8 cellular contexts compared by ENCODE assay signal in genomic region chr10:14659626-14660196, GRCh38.
DNase-seq lines count a peak whose midpoint lies in the region; ATAC-seq and TF ChIP-seq lines count a peak whose summit lies in the region.

No MANE protein-coding gene starts in this region.

- no peak overlapping the region for H2BK15ac ChIP-seq in mesendoderm (replicated peaks; ENCODE audit: low read depth)

- peak overlapping the region; percentile 88 for H3K27ac ChIP-seq in neutrophil
- H3K27ac ChIP-seq in A673 (ENCODE audit: low read depth, low read length, poor library complexity, severe bottlenecking): no peak overlapping the region
- H3K27ac ChIP-seq in mesendoderm (ENCODE audit: low read depth, low read length): no peak overlapping the region

- peaks cover 0 to 2% (median 0%) of the 10 kb centered on the region in 3 donors for H3K27me3 Mint-ChIP-seq in CD14-positive monocyte (ENCODE audit: low read depth in 3 of 3)
- H3K27me3 Mint-ChIP-seq in activated CD4-positive, alpha-beta memory T cell treated with anti-CD3 and anti-CD28 coated beads, Interleukin-2, amount 10 ng/mL, durations not matched to agents 7 days and 5 days: no peaks in the 10 kb centered on the region

- no CpG with 5 or more reads among the region's 7 CpGs for WGBS in mesendoderm (ENCODE audit: extremely low coverage, insufficient coverage, low lambda C conversion rate)

- H3K9me3 Mint-ChIP-seq in CD14-positive monocyte: peaks cover 3 to 11% (median 4%) of the 10 kb centered on the region in 7 donors
- peaks cover 11% of the 10 kb centered on the region for H3K9me3 Mint-ChIP-seq in activated CD4-positive, alpha-beta memory T cell treated with anti-CD3 and anti-CD28 coated beads, Interleukin-2, amount 10 ng/mL, durations not matched to agents 7 days and 5 days

- no peak overlapping the region for H2AK5ac ChIP-seq in mesendoderm (ENCODE audit: low read length)

- peak; percentile 82 for ATAC-seq in GM19467 (IDR thresholded peaks at IDR 0.05; ENCODE audit: unreplicated experiment)
- ATAC-seq in HG03460 (IDR thresholded peaks at IDR 0.05; ENCODE audit: unreplicated experiment): peak; percentile 81

- H3K4me3 Mint-ChIP-seq in CD14-positive monocyte: peak overlapping the region; percentile 9 to 71
- H3K4me3 Mint-ChIP-seq in activated CD4-positive, alpha-beta memory T cell treated with anti-CD3 and anti-CD28 coated beads, Interleukin-2, amount 10 ng/mL, durations not matched to agents 7 days and 5 days: peak overlapping the region; percentile 56

- H2BK120ac ChIP-seq in mesendoderm (ENCODE audit: low read depth, low read length): no peak overlapping the region

- peaks cover 5 to 6% of the 10 kb centered on the region in 2 donors for H3K36me3 Mint-ChIP-seq in CD14-positive monocyte
- peaks cover 26% of the 10 kb centered on the region for H3K36me3 Mint-ChIP-seq in activated CD4-positive, alpha-beta memory T cell treated with anti-CD3 and anti-CD28 coated beads, Interleukin-2, amount 10 ng/mL, durations not matched to agents 7 days and 5 days (ENCODE audit: low read depth)

- no peak overlapping the region for H3K56ac ChIP-seq in mesendoderm (ENCODE audit: low read length)

- no peaks in the 10 kb centered on the region for H3K79me2 ChIP-seq in mesendoderm (ENCODE audit: control insufficient read depth, insufficient read depth, low read length)

- H3K4me1 ChIP-seq in neutrophil (ENCODE audit: control insufficient read depth in 1 of 2, insufficient read depth in 1 of 2, low read depth in 1 of 2, low read length in 1 of 2) (peaks cover 75 to 78% of the 10 kb centered on the region in 2 experiments), A673 (ENCODE audit: insufficient read depth, low read length, poor library complexity, severe bottlenecking) (no peaks in the 10 kb centered on the region), mesendoderm (ENCODE audit: control insufficient read depth, low read depth, low read length) (no peaks in the 10 kb centered on the region)

- H4K8ac ChIP-seq in mesendoderm (ENCODE audit: low read depth, low read length): no peak overlapping the region

- no peak overlapping the region for H3K23ac ChIP-seq in mesendoderm (ENCODE audit: low read length)

- no TSS peak for BruUV-seq in A673 (replicated peaks; lab: Mats Ljungman, UMichigan)

- no peaks in the 10 kb centered on the region for H3K9me3 ChIP-seq in neutrophil
- no peaks in the 10 kb centered on the region for H3K9me3 ChIP-seq in A673 (ENCODE audit: low read depth, low read length, poor library complexity, severe bottlenecking)

- H3K4me1 Mint-ChIP-seq in CD14-positive monocyte: peaks cover 81% of the 10 kb centered on the region
- peaks cover 63% of the 10 kb centered on the region for H3K4me1 Mint-ChIP-seq in activated CD4-positive, alpha-beta memory T cell treated with anti-CD3 and anti-CD28 coated beads, Interleukin-2, amount 10 ng/mL, durations not matched to agents 7 days and 5 days

- CTCF ChIA-PET in activated CD4-positive, alpha-beta memory T cell treated with anti-CD3 and anti-CD28 coated beads, Interleukin-2, amount 10 ng/mL, durations not matched to agents 7 days and 5 days (lab: Charles Lee): no interaction called here
- CTCF ChIA-PET in A673 (lab: Charles Lee): no interaction called here

- no peak overlapping the region for H3K4me2 ChIP-seq in mesendoderm (ENCODE audit: low read length)

- H3K4me3 ChIP-seq in neutrophil (ENCODE audit: low read depth in 1 of 2, low read length in 1 of 2) (peak overlapping the region; percentile 1 to 19), A673 (ENCODE audit: low read depth, low read length, poor library complexity, severe bottlenecking) (no peak overlapping the region), mesendoderm (ENCODE audit: low read length) (no peak overlapping the region)

- no peaks in the 10 kb centered on the region for H3K79me1 ChIP-seq in mesendoderm (ENCODE audit: low read length)

- H3K36me3 ChIP-seq in neutrophil (no peaks in the 10 kb centered on the region), A673 (ENCODE audit: insufficient read depth, low read length, poor library complexity, severe bottlenecking) (no peaks in the 10 kb centered on the region), mesendoderm (ENCODE audit: control insufficient read depth, insufficient read depth, low read length) (no peaks in the 10 kb centered on the region)

- intact Hi-C loops in CD14-positive monocyte (cut with micrococcal nuclease): loop anchor here (1.0 to 10.0 kb wide), 7 partner anchors 11 to 165 kb away; no protein-coding TSS in a partner anchor
- intact Hi-C loops in A673 (cut with micrococcal nuclease; ENCODE audit: unreplicated experiment): no loop called here

- peak; percentile 86 for DNase-seq in CD14-positive monocyte (ENCODE audit: low spot score)
- DNase-seq in activated CD4-positive, alpha-beta memory T cell treated with anti-CD3 and anti-CD28 coated beads, Interleukin-2, amount 10 ng/mL, durations not matched to agents 7 days and 5 days: peak; percentile 64
- DNase-seq in A673 (ENCODE audit: low spot score): no peak
- no peak for DNase-seq in mesendoderm
- no peak for DNase-seq in cerebellum (ENCODE audit: low spot score)

- no peak overlapping the region for H4K5ac ChIP-seq in mesendoderm (ENCODE audit: low read length)

- H3K27me3 ChIP-seq in neutrophil (no peaks in the 10 kb centered on the region), A673 (replicated peaks; ENCODE audit: insufficient read depth, low read depth, low read length, poor library complexity) (no peaks in the 10 kb centered on the region), mesendoderm (ENCODE audit: insufficient read depth, low read length, poor library complexity) (no peaks in the 10 kb centered on the region)

- no peak overlapping the region for H3K4ac ChIP-seq in mesendoderm (ENCODE audit: low read depth, low read length)

- H3K9ac ChIP-seq in mesendoderm (ENCODE audit: low read length): no peak overlapping the region

- POLR2A ChIA-PET in activated CD4-positive, alpha-beta memory T cell treated with anti-CD3 and anti-CD28 coated beads, Interleukin-2, amount 10 ng/mL, durations not matched to agents 7 days and 5 days (lab: Charles Lee): interaction anchor here (2.1 kb wide), 1 partner anchor 12 kb away, joined by 16 read pairs; no protein-coding TSS in a partner anchor
- POLR2A ChIA-PET in A673 (lab: Charles Lee; ENCODE audit: low non-redundant PET): no interaction called here

- H3K27ac Mint-ChIP-seq in CD14-positive monocyte: peak overlapping the region; percentile 89 to 97 (median 95)
- H3K27ac Mint-ChIP-seq in activated CD4-positive, alpha-beta memory T cell treated with anti-CD3 and anti-CD28 coated beads, Interleukin-2, amount 10 ng/mL, durations not matched to agents 7 days and 5 days: peak overlapping the region; percentile 94

- no peak for TF ChIP-seq CTCF in CD14-positive monocyte (IDR thresholded peaks at IDR 0.05)
- TF ChIP-seq CTCF in neutrophil (IDR thresholded peaks at IDR 0.05): no peak
- no peak for TF ChIP-seq CTCF in A673 (conservative IDR thresholded peaks at IDR 0.05; ENCODE audit: low read depth, low read length)

- no peak overlapping the region for H3K18ac ChIP-seq in mesendoderm (ENCODE audit: low read length)

- no peak overlapping the region for H2BK5ac ChIP-seq in mesendoderm (ENCODE audit: low read length)

Comparison
In these comparisons a context has a peak if more than half of its experiments do, and no peak if none do; other contexts are left out.
1. DNase-seq: peak in CD14-positive monocyte (single experiment) and activated CD4-positive, alpha-beta memory T cell treated with anti-CD3 and anti-CD28 coated beads, Interleukin-2, amount 10 ng/mL, durations not matched to agents 7 days and 5 days (single experiment); none in A673 (single experiment), mesendoderm (single experiment) and cerebellum (single experiment).
2. H3K4me3 ChIP-seq: peak in neutrophil (2 of 2); none in A673 (single experiment) and mesendoderm (single experiment).